Comparison of ENCODE assay signal across 11 cellular contexts in the genomic region with DNA sequence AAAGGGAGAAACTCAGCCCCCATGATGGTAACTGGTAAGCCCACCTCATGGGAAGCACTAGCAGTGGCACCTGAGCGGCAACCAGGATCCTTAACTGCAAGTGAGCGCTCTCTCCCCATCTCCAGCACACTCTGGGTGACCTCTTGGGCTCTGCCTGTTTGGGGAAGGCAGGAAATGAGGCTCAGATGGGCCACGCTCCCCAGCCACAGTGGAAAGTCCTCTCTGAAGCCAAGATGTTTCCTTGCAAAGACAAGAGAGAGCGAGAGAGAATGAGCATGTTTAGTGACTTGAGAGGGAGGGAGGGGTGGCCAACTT.
DNase-seq lines count a peak whose midpoint lies in the region; ATAC-seq and TF ChIP-seq lines count a peak whose summit lies in the region.
"Had no signal": no experiment of that assay in that cellular context is flagged by ENCODE, and none has a peak within 500 bp of the region (broad histone marks: within the 10 kb centered on the region; RNA-seq: fewer than 3 reads in every experiment).

No MANE protein-coding gene starts in this region.

- no peak overlapping the region for H3K27ac ChIP-seq in CD4-positive, alpha-beta T cell (ENCODE audit: low read depth, low read length)
- H3K27ac ChIP-seq in SJSA1: peak overlapping the region; percentile 98
- H3K27ac ChIP-seq in esophagus muscularis mucosa (replicated peaks in 1 of 4): peak overlapping the region; percentile 19 to 84 (median 74)
- H3K27ac ChIP-seq in mesendoderm (ENCODE audit: low read depth, low read length): no peak overlapping the region

- H3K36me3 ChIP-seq in SJSA1 (no peaks in the 10 kb centered on the region), esophagus muscularis mucosa (no peaks in the 10 kb centered on the region), mesendoderm (ENCODE audit: control insufficient read depth, insufficient read depth, low read length) (no peaks in the 10 kb centered on the region)

- TF ChIP-seq POLR2A in esophagus muscularis mucosa (IDR thresholded peaks at IDR 0.05; ENCODE audit: low read depth): no peak

- H3K9me3 Mint-ChIP-seq in CD4-positive, alpha-beta T cell: no peaks in the 10 kb centered on the region

- DNase-seq in CD4-positive, alpha-beta T cell: no peak
- DNase-seq in SJSA1 (ENCODE audit: low read depth in 1 of 2, low spot score in 2 of 2): peak in 1 of 2 experiments; percentile 57
- no peak for DNase-seq in esophagus muscularis mucosa (ENCODE audit: extremely low spot score)
- peak; percentile 26 for DNase-seq in pulmonary artery endothelial cell (ENCODE audit: low read depth, low spot score)
- no peak for DNase-seq in mesendoderm
- DNase-seq in DMS 273 treated with DMSO at 0.1 percent for 48 hours (lab: John Stamatoyannopoulos, UW): no peak
- DNase-seq: activated CD8-positive, alpha-beta memory T cell treated with anti-CD3 and anti-CD28 coated beads, Interleukin-2, amount 50 U/mL, for 48 hours; left colon; NCI-H1417 had no signal

- no peaks in the 10 kb centered on the region for H3K9me3 ChIP-seq in CD4-positive, alpha-beta T cell (ENCODE audit: control insufficient read depth, low read length)
- H3K9me3 ChIP-seq in SJSA1 (replicated peaks) (no peaks in the 10 kb centered on the region), esophagus muscularis mucosa (no peaks in the 10 kb centered on the region)

- no peaks in the 10 kb centered on the region for H3K27me3 ChIP-seq in CD4-positive, alpha-beta T cell (ENCODE audit: control insufficient read depth, insufficient read depth, low read length)
- H3K27me3 ChIP-seq in SJSA1 (replicated peaks): no peaks in the 10 kb centered on the region
- peaks cover 0 to 5% (median 0%) of the 10 kb centered on the region in 4 donors for H3K27me3 ChIP-seq in esophagus muscularis mucosa
- no peaks in the 10 kb centered on the region for H3K27me3 ChIP-seq in mesendoderm (ENCODE audit: insufficient read depth, low read length, poor library complexity)

- TF ChIP-seq EP300 in esophagus muscularis mucosa (IDR thresholded peaks at IDR 0.05): no peak

- H3K27ac Mint-ChIP-seq in CD4-positive, alpha-beta T cell: no peak overlapping the region

- no peaks in the 10 kb centered on the region for H3K79me1 ChIP-seq in mesendoderm (ENCODE audit: low read length)

- ATAC-seq in CD4-positive, alpha-beta T cell (ENCODE audit: poor library complexity): no peak
- ATAC-seq in HG03025 (IDR thresholded peaks at IDR 0.05; ENCODE audit: low FRiP score, unreplicated experiment) (no peak), HG03175 (IDR thresholded peaks at IDR 0.05; ENCODE audit: unreplicated experiment) (no peak)
- ATAC-seq: left colon had no signal

- H3K4me3 ChIP-seq in SJSA1 (peak overlapping the region; percentile 12), esophagus muscularis mucosa (peak overlapping the region in 3 of 4 donors; percentile 20 to 44 (median 28)), mesendoderm (ENCODE audit: low read length) (no peak overlapping the region)

- no peak overlapping the region for H4K5ac ChIP-seq in mesendoderm (ENCODE audit: low read length)

- H4K8ac ChIP-seq in mesendoderm (ENCODE audit: low read depth, low read length): no peak overlapping the region

- intact Hi-C loops in CD4-positive, alpha-beta T cell (cut with DNase I, micrococcal nuclease): no loop called here
- intact Hi-C loops in esophagus muscularis mucosa (cut with DNase I): no loop called here

- no peak overlapping the region for H3K9ac ChIP-seq in mesendoderm (ENCODE audit: low read length)

- H3K4ac ChIP-seq in mesendoderm (ENCODE audit: low read depth, low read length): no peak overlapping the region

- 62% methylated on average over 4 of the region's 4 CpGs for WGBS in esophagus muscularis mucosa
- WGBS in mesendoderm (ENCODE audit: extremely low coverage, insufficient coverage, low lambda C conversion rate): no CpG with 5 or more reads among the region's 4 CpGs

- H3K4me1 ChIP-seq in SJSA1 (replicated peaks): peaks cover 33% of the 10 kb centered on the region
- peaks cover 7 to 37% (median 24%) of the 10 kb centered on the region in 4 donors for H3K4me1 ChIP-seq in esophagus muscularis mucosa
- H3K4me1 ChIP-seq in mesendoderm (ENCODE audit: control insufficient read depth, low read depth, low read length): no peaks in the 10 kb centered on the region

- no peak overlapping the region for H2BK120ac ChIP-seq in mesendoderm (ENCODE audit: low read depth, low read length)

- no peak overlapping the region for H2BK15ac ChIP-seq in mesendoderm (replicated peaks; ENCODE audit: low read depth)

- H3K23ac ChIP-seq in mesendoderm (ENCODE audit: low read length): no peak overlapping the region

- no peaks in the 10 kb centered on the region for H3K36me3 Mint-ChIP-seq in CD4-positive, alpha-beta T cell (ENCODE audit: low read depth)

- H3K4me3 Mint-ChIP-seq in CD4-positive, alpha-beta T cell: peak overlapping the region; percentile 79

- POLR2A ChIA-PET in CD4-positive, alpha-beta T cell (lab: Charles Lee): interaction anchor here (1.8 to 2.4 kb wide), 2 partner anchors 18 to 61 kb away, joined by 5 to 10 read pairs; no protein-coding TSS in a partner anchor

- H3K18ac ChIP-seq in mesendoderm (ENCODE audit: low read length): no peak overlapping the region

- no peak for TF ChIP-seq CTCF in CD4-positive, alpha-beta T cell (IDR thresholded peaks at IDR 0.05)
- TF ChIP-seq CTCF in esophagus muscularis mucosa (IDR thresholded peaks at IDR 0.05): no peak

- H3K4me1 Mint-ChIP-seq in CD4-positive, alpha-beta T cell (ENCODE audit: low read depth): peaks cover 37% of the 10 kb centered on the region

- no peak overlapping the region for H3K56ac ChIP-seq in mesendoderm (ENCODE audit: low read length)

- CTCF ChIA-PET in CD4-positive, alpha-beta T cell (lab: Charles Lee): interaction anchor here (1.1 kb wide), 1 partner anchor 11 kb away, joined by 3 read pairs; no protein-coding TSS in a partner anchor

- no peak overlapping the region for H2BK5ac ChIP-seq in mesendoderm (ENCODE audit: low read length)

- H3K79me2 ChIP-seq in mesendoderm (ENCODE audit: control insufficient read depth, insufficient read depth, low read length): no peaks in the 10 kb centered on the region

- no peak overlapping the region for H2AK5ac ChIP-seq in mesendoderm (ENCODE audit: low read length)

- peaks cover 6% of the 10 kb centered on the region for H3K27me3 Mint-ChIP-seq in CD4-positive, alpha-beta T cell

- H3K4me2 ChIP-seq in mesendoderm (ENCODE audit: low read length): no peak overlapping the region

Comparison
In these comparisons a context has a peak if more than half of its experiments do, and no peak if none do; other contexts are left out.
1. H3K27ac ChIP-seq: peak in SJSA1 (single experiment) and esophagus muscularis mucosa (4 of 4); none in CD4-positive, alpha-beta T cell (single experiment) and mesendoderm (single experiment).